21 cellular contexts compared by ENCODE assay signal in the genomic region with DNA sequence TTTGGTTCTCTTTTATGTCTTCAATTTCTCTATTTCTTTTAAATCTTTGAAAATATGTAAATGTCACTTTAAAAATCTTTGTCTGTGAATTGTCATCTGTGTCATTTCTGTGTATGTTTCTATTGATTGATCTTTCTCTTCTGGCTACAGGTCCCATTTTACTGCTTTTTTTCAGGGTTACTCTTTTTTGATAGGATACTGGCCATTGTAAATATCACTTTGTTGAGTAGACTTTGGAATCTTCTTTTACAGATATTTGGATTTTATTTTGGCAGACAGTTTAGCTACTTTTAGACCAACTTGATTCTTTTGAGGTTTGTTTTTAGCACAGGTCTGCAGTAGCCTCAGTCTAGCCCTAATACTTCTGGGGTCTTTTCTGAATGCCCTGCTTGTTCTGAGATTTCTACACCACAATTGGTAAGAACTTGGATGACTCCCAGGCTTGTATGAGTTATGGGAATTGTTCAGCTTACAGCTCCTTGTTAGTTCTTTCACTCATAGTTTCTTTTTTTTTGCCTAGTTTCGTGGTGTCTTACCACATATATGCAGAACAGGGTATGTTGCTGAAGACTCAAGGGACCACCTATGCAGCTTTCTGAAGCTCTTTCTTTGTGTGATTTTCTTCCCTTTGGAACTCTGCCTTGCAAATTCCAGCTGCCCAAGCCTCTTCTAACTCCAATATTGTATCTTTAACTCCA.
A peak's percentile ranks its signal among the peaks of the same experiment; 100 is the strongest.
DNase-seq lines count a peak whose midpoint lies in the region; ATAC-seq and TF ChIP-seq lines count a peak whose summit lies in the region.
"Had no signal": no experiment of that assay in that cellular context is flagged by ENCODE, and none has a peak within 500 bp of the region (broad histone marks: within the 10 kb centered on the region; RNA-seq: fewer than 3 reads in every experiment).

No MANE protein-coding gene starts in this region.

- no peaks in the 10 kb centered on the region for H3K79me2 ChIP-seq in osteoblast (ENCODE audit: insufficient read depth, low read length)

- no peak overlapping the region for H3K4me3 Mint-ChIP-seq in T-helper 17 cell
- H3K4me3 Mint-ChIP-seq: CD14-positive monocyte had no signal

- H3K36me3 ChIP-seq in osteoblast (ENCODE audit: insufficient read depth, low read length) (no peaks in the 10 kb centered on the region), uterus (no peaks in the 10 kb centered on the region)

- H3K27ac ChIP-seq in osteoblast (ENCODE audit: low read depth, low read length) (peak overlapping the region; percentile 1), uterus (no peak overlapping the region)
- H3K27ac ChIP-seq: KMS-11 had no signal

- H3K9me3 ChIP-seq in T-helper 17 cell (ENCODE audit: control insufficient read depth, low read length, poor library complexity, severe bottlenecking) (no peaks in the 10 kb centered on the region), osteoblast (ENCODE audit: low read depth, low read length) (no peaks in the 10 kb centered on the region), uterus (no peaks in the 10 kb centered on the region)

- H2AFZ ChIP-seq in osteoblast (ENCODE audit: low read length), result no peak overlapping the region

- H3K36me3 Mint-ChIP-seq in T-helper 17 cell (ENCODE audit: low read depth), result peaks cover under 1% of the 10 kb centered on the region
- H3K36me3 Mint-ChIP-seq: CD14-positive monocyte had no signal

- H4K20me1 ChIP-seq in osteoblast (ENCODE audit: insufficient read depth, low read length), result no peaks in the 10 kb centered on the region

- intact Hi-C loops in uterus (cut with DNase I; ENCODE audit: low total_unique reads), result no loop called here

- H3K27me3 ChIP-seq in osteoblast (ENCODE audit: insufficient read depth, low read length) (no peaks in the 10 kb centered on the region), uterus (no peaks in the 10 kb centered on the region)

- no peak overlapping the region for H3K4me2 ChIP-seq in osteoblast (ENCODE audit: insufficient read depth, low read length)
- H3K4me2 ChIP-seq: KMS-11 had no signal

- H3K4me1 ChIP-seq in osteoblast (ENCODE audit: insufficient read depth, low read length) (peaks cover 32% of the 10 kb centered on the region), uterus (no peaks in the 10 kb centered on the region)

- TF ChIP-seq POLR2A in uterus (IDR thresholded peaks at IDR 0.05), result no peak
- no peak for TF ChIP-seq POLR2A in erythroblast (IDR thresholded peaks at IDR 0.05; ENCODE audit: low read length)

- TF ChIP-seq CTCF in cardiac fibroblast (IDR thresholded peaks at IDR 0.05; ENCODE audit: low read depth, low read length), result no peak
- TF ChIP-seq CTCF in fibroblast of pulmonary artery (IDR thresholded peaks at IDR 0.05; ENCODE audit: low read length, missing control alignments), result no peak
- no peak for TF ChIP-seq CTCF in osteoblast (IDR thresholded peaks at IDR 0.05; ENCODE audit: extremely low read depth, low read depth, low read length)
- TF ChIP-seq CTCF in uterus (IDR thresholded peaks at IDR 0.05), result no peak

- no peak for ATAC-seq in T-helper 17 cell

- no peak for DNase-seq in T-helper 17 cell
- DNase-seq in cardiac fibroblast (ENCODE audit: low read depth in 2 of 2), result peak; percentile 25 to 29
- DNase-seq in fibroblast of pulmonary artery (ENCODE audit: low read depth), result peak; percentile 34
- no peak for DNase-seq in osteoblast (ENCODE audit: insufficient read length, low spot score, missing footprints)
- no peak for DNase-seq in uterus
- no peak for DNase-seq in erythroblast (lab: John Stamatoyannopoulos, UW)
- DNase-seq in glomerular visceral epithelial cell (ENCODE audit: extremely low spot score), result no peak
- DNase-seq: AML-193; DMS53; GF-D8; IMR-90; NCI-H1092 treated with DMSO at 0.1 percent for 48 hours; NCI-H146; NCI-H2029; NCI-H2227 treated with DMSO at 0.1 percent for 48 hours; NCI-H510A; NCI-H748 treated with DMSO at 0.1 percent for 48 hours; NK-92 treated with Interleukin-12 subunit alpha and Interleukin-12 subunit beta, amount 100 ng/mL, for 24 hours; SIG-M5 had no signal

- H3K4me1 Mint-ChIP-seq in T-helper 17 cell, result peaks cover 12% of the 10 kb centered on the region

- H3K27me3 Mint-ChIP-seq in T-helper 17 cell, result no peaks in the 10 kb centered on the region

- H3K27ac Mint-ChIP-seq in T-helper 17 cell, result peak overlapping the region; percentile 2
- H3K27ac Mint-ChIP-seq: CD14-positive monocyte had no signal

- no peak overlapping the region for H3K4me3 ChIP-seq in cardiac fibroblast (replicated peaks in 1 of 2; ENCODE audit: low read depth in 2 of 2, low read length in 2 of 2)
- no peak overlapping the region for H3K4me3 ChIP-seq in fibroblast of pulmonary artery (replicated peaks; ENCODE audit: low read depth, low read length)
- no peak overlapping the region for H3K4me3 ChIP-seq in osteoblast (ENCODE audit: insufficient read depth, low read length)
- no peak overlapping the region for H3K4me3 ChIP-seq in uterus

Comparison
In these comparisons a context has a peak if more than half of its experiments do, and no peak if none do; other contexts are left out.
1. DNase-seq: peak in cardiac fibroblast (2 of 2) and fibroblast of pulmonary artery (single experiment); none in T-helper 17 cell (0 of 3), osteoblast (single experiment), uterus (0 of 2), erythroblast (0 of 2) and glomerular visceral epithelial cell (single experiment).